Comparison of ENCODE assay signal across 7 cellular contexts in genomic region chr10:78614744-78615143, GRCh38.
"Had no signal": no experiment of that assay in that cellular context is flagged by ENCODE, and none has a peak within 500 bp of the region (broad histone marks: within the 10 kb centered on the region; RNA-seq: fewer than 3 reads in every experiment).

No MANE protein-coding gene starts in this region.

- H3K9ac ChIP-seq: GM23248 had no signal

- DNase-seq: GM23248, GOT3, H9, HCEC 1CT, IMR-90, KBM-7 had no signal

- H2AFZ ChIP-seq: GM23248 had no signal

- H3K27ac ChIP-seq: GM23248, HL-60 had no signal

- H3K4me3 ChIP-seq: GM23248 had no signal
